In genomic region chr12:109433618-109434017, GRCh38 we compare ENCODE assay signal across 9 cellular contexts. TPM values are rescaled to one million over a fixed set of nuclear protein-coding genes. Genes with fewer than 3 reads are reported as not detected.
DNase-seq lines count a peak whose midpoint lies in the region; ATAC-seq, FAIRE-seq and TF ChIP-seq lines count a peak whose summit lies in the region.
"Had no signal": no experiment of that assay in that cellular context is flagged by ENCODE, and none has a peak within 500 bp of the region (broad histone marks: within the 10 kb centered on the region; RNA-seq: fewer than 3 reads in every experiment).

No MANE protein-coding gene starts in this region.

- no peak overlapping the region for H3K4me3 ChIP-seq in right atrium auricular region
- no peak overlapping the region for H3K4me3 ChIP-seq in adrenal gland
- no peak overlapping the region for H3K4me3 ChIP-seq in kidney (ENCODE audit: low read length in 2 of 2)
- no peak overlapping the region for H3K4me3 ChIP-seq in upper lobe of left lung

- no peak for FAIRE-seq in kidney (lab: Jason Lieb, UNC)

- H3K36me3 ChIP-seq in right atrium auricular region (no peaks in the 10 kb centered on the region), adrenal gland (replicated peaks in 1 of 2) (no peaks in the 10 kb centered on the region), kidney (ENCODE audit: control insufficient read depth in 1 of 2, insufficient read depth in 2 of 2, low read length in 2 of 2) (no peaks in the 10 kb centered on the region), upper lobe of left lung (no peaks in the 10 kb centered on the region)

- TF ChIP-seq CTCF in right atrium auricular region (IDR thresholded peaks at IDR 0.05), result peak in 1 of 2 donors; percentile 25
- TF ChIP-seq CTCF in adrenal gland (IDR thresholded peaks at IDR 0.05), result peak in 4 of 6 experiments; percentile 16 to 38 (median 30)
- TF ChIP-seq CTCF in kidney (IDR thresholded peaks at IDR 0.05; ENCODE audit: borderline replicate concordance, extremely low read depth, insufficient read depth), result no peak
- TF ChIP-seq CTCF in upper lobe of left lung (IDR thresholded peaks at IDR 0.05), result peak in 2 of 6 experiments; percentile 24 to 37

- H3K27ac ChIP-seq in right atrium auricular region (no peak overlapping the region), adrenal gland (peak overlapping the region in 1 of 5 donors; percentile 18), kidney (ENCODE audit: low read depth in 2 of 2, low read length in 2 of 2) (no peak overlapping the region), upper lobe of left lung (no peak overlapping the region)
- H3K27ac ChIP-seq: C4-2B had no signal

- no peak overlapping the region for H3K9ac ChIP-seq in kidney (ENCODE audit: low read length in 2 of 2)

- no peaks in the 10 kb centered on the region for H3K27me3 ChIP-seq in right atrium auricular region
- no peaks in the 10 kb centered on the region for H3K27me3 ChIP-seq in adrenal gland
- no peaks in the 10 kb centered on the region for H3K27me3 ChIP-seq in upper lobe of left lung

- H3K4me1 ChIP-seq in right atrium auricular region (peaks cover 0 to 12% of the 10 kb centered on the region in 2 donors), adrenal gland (replicated peaks in 1 of 2) (no peaks in the 10 kb centered on the region), kidney (ENCODE audit: control insufficient read depth in 1 of 2, insufficient read depth in 1 of 2, low read depth in 1 of 2, low read length in 2 of 2) (peaks cover 0 to 5% of the 10 kb centered on the region in 2 donors), upper lobe of left lung (peaks cover 4 to 9% (median 6%) of the 10 kb centered on the region in 4 donors)

- DNase-seq in Right ventricle myocardium inferior (ENCODE audit: missing footprints) (no peak), right atrium auricular region (ENCODE audit: low spot score) (no peak), adrenal gland (peak in 2 of 7 donors; percentile 9 to 38), kidney (peak; percentile 71), upper lobe of left lung (no peak), GM19238 (ENCODE audit: insufficient read length, low spot score) (no peak)
- DNase-seq in activated CD4-positive, alpha-beta T cell treated with anti-CD3 and anti-CD28 coated beads, Interleukin-2, amount 50 U/mL, for 48 hours, result no peak

- intact Hi-C loops in Right ventricle myocardium inferior (cut with DNase I), result loop anchor here (2.0 to 10.0 kb wide), 2 partner anchors 43 to 161 kb away; partner anchors contain the start of genes KCTD10 and UBE3B
- intact Hi-C loops in adrenal gland (cut with DNase I), result loop anchor here in 1 of 2 donors (5.0 kb wide), 1 partner anchor 34 kb away; no protein-coding TSS in a partner anchor
- intact Hi-C loops in kidney (cut with DNase I), result loop anchor here (5.0 kb wide), 1 partner anchor 44 kb away; the partner anchor contains the start of genes KCTD10 and UBE3B

- H3K9me3 ChIP-seq in right atrium auricular region (no peaks in the 10 kb centered on the region), adrenal gland (replicated peaks in 1 of 3) (no peaks in the 10 kb centered on the region), kidney (ENCODE audit: control insufficient read depth in 1 of 2, low read length in 2 of 2) (no peaks in the 10 kb centered on the region), upper lobe of left lung (no peaks in the 10 kb centered on the region)

- no peak for TF ChIP-seq EP300 in upper lobe of left lung (IDR thresholded peaks at IDR 0.05)

- peak; percentile 30 for ATAC-seq in Right ventricle myocardium inferior
- peak; percentile 31 to 68 for ATAC-seq in upper lobe of left lung (ENCODE audit: low FRiP score in 2 of 2)
- ATAC-seq in HG02885 (IDR thresholded peaks at IDR 0.05; ENCODE audit: poor library complexity, unreplicated experiment), result no peak

- TF ChIP-seq POLR2A in adrenal gland (IDR thresholded peaks at IDR 0.05) (no peak), upper lobe of left lung (IDR thresholded peaks at IDR 0.05) (no peak)

- 62 to 79% (median 76%) methylated on average over 4 of the region's 4 CpGs for WGBS in adrenal gland, 4 donors
- 75 to 80% methylated on average over 4 of the region's 4 CpGs for WGBS in upper lobe of left lung, 2 donors

RNA-seq across cellular contexts. Expression of gene KCTD10, which starts 43.5 kb away (rescaled TPM):
- total RNA-seq in Right ventricle myocardium inferior, result 32.2 TPM
- total RNA-seq in right atrium auricular region, result 10 to 100 TPM; 34.4 to 55.9 TPM
- total RNA-seq in adrenal gland, result 10 to 100 TPM; 36.5 to 77.8 (median 63.4) TPM
- 10 to 100 TPM; 21.6 to 57.5 (median 24.3) TPM for polyA plus RNA-seq in adrenal gland
- total RNA-seq in kidney, result 72.1 TPM
- polyA plus RNA-seq in kidney (ENCODE audit: insufficient read depth, low read depth, low replicate concordance), result 23.6 TPM
- total RNA-seq in upper lobe of left lung, result 10 to 100 TPM; 50.6 to 70.2 (median 63.0) TPM

RNA-seq across cellular contexts. Expression of gene UBE3B, which starts 43.8 kb away (rescaled TPM):
- total RNA-seq in Right ventricle myocardium inferior, result 56.1 TPM
- 10 to 100 TPM; 41.7 to 71.8 TPM for total RNA-seq in right atrium auricular region
- total RNA-seq in adrenal gland, result 10 to 100 TPM; 34.3 to 79.5 (median 41.0) TPM
- 10 to 100 TPM; 16.0 to 25.3 (median 18.4) TPM for polyA plus RNA-seq in adrenal gland
- total RNA-seq in kidney, result 44.3 TPM
- polyA plus RNA-seq in kidney (ENCODE audit: insufficient read depth, low read depth, low replicate concordance), result 13.9 TPM
- total RNA-seq in upper lobe of left lung, result 10 to 100 TPM; 27.0 to 69.1 (median 44.7) TPM
